1 cellular context compared by ENCODE assay signal in the genomic region with DNA sequence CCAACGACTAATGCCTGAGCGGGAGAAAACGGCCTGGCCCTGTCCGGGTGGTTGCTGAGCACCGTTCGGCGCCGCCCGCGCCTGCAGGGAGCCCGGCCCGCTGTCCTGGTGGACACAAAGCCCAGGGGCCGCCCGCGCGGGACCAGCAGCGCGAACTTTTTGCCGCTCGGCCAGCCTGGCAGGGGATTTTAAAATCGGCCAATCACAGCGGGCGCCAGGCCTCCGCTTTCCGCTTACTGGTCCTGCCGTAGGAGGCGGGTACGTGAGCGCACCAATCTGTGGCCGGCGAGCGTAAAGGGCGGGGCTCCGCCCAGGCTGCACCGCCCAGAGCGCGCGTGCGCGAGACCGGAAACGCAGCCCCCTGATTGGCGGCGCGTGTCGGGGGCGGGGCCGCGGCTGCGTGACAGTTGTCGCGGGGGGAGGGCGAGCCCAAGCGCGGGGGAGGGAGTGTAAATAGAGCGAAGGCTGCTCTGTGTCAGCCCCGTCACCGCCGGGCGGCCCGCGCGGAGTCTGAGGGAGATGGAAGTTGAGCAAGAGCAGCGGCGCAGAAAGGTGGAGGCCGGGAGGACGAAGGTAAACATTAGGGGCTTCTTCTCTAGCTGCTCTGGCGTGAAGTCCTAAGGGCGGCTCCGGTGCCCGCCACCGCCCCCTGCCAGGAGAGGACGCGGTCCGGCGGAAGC.
TF ChIP-seq lines count a peak whose summit lies in the region.

TSS of gene C21orf58 (minus strand) at position 161 of the 680 bp plus-strand sequence. CDS start 1,132 bp downstream, outside the sequence.
TSS of gene PCNT (plus strand) at position 447 of the 680 bp plus-strand sequence. CDS start at position 520, 73 bp downstream.

TF ChIP-seq in HepG2, 621 proteins besides CTCF, POLR2A, EP300 and RAD21 (continued from another document and continues in another):
- TF ChIP-seq ZBTB14 (CRISPR knock-in tag; IDR thresholded peaks at IDR 0.05) (peak; percentile 77), RXRA (CRISPR knock-in tag; IDR thresholded peaks at IDR 0.05) (peak; percentile 16), ZFP36L1 (CRISPR knock-in tag; IDR thresholded peaks at IDR 0.05) (peak; percentile 94; the same call in 1 of the 2 replicates), ZGPAT (CRISPR knock-in tag; IDR thresholded peaks at IDR 0.05) (no peak), ESRRA (CRISPR knock-in tag; IDR thresholded peaks at IDR 0.05; ENCODE audit: low read depth) (0 out of 2 replicates have a peak, but pooled peaks have one; percentile 3), NFYC (CRISPR knock-in tag; IDR thresholded peaks at IDR 0.05) (peak; percentile 95), ZC3H13 (CRISPR knock-in tag; IDR thresholded peaks at IDR 0.05) (peak; percentile 84), ATF5 (CRISPR knock-in tag; IDR thresholded peaks at IDR 0.05; ENCODE audit: low read depth) (no peak), HNF1B (CRISPR knock-in tag; IDR thresholded peaks at IDR 0.05) (peak; percentile 66), MAFF (IDR thresholded peaks at IDR 0.05; ENCODE audit: low read depth, low read length) (no peak), TBX3 (IDR thresholded peaks at IDR 0.05; ENCODE audit: borderline replicate concordance) (no peak), ARID2 (CRISPR knock-in tag; IDR thresholded peaks at IDR 0.05; ENCODE audit: borderline replicate concordance) (peak; percentile 61; the same call in 1 of the 2 replicates), PRMT3 (CRISPR knock-in tag; IDR thresholded peaks at IDR 0.05; ENCODE audit: borderline replicate concordance, low read depth) (peak; percentile 83; the same call in 1 of the 2 replicates), TCF7 (IDR thresholded peaks at IDR 0.05; ENCODE audit: low read depth) (no peak), ZSCAN25 (CRISPR knock-in tag; IDR thresholded peaks at IDR 0.05) (no peak), LBX2 (CRISPR knock-in tag; IDR thresholded peaks at IDR 0.05; ENCODE audit: borderline replicate concordance) (no peak), ZNF652 (CRISPR knock-in tag; IDR thresholded peaks at IDR 0.05; ENCODE audit: borderline replicate concordance, low read depth) (no peak), ZNF607 (CRISPR knock-in tag; IDR thresholded peaks at IDR 0.05; ENCODE audit: borderline replicate concordance) (peak; percentile 51), ZFY (CRISPR knock-in tag; IDR thresholded peaks at IDR 0.05) (peak; percentile 87), KDM5B (CRISPR knock-in tag; IDR thresholded peaks at IDR 0.05; ENCODE audit: borderline replicate concordance) (peak; percentile 66), ONECUT2 (CRISPR knock-in tag; IDR thresholded peaks at IDR 0.05) (no peak)
- TF ChIP-seq, protein P1, sequence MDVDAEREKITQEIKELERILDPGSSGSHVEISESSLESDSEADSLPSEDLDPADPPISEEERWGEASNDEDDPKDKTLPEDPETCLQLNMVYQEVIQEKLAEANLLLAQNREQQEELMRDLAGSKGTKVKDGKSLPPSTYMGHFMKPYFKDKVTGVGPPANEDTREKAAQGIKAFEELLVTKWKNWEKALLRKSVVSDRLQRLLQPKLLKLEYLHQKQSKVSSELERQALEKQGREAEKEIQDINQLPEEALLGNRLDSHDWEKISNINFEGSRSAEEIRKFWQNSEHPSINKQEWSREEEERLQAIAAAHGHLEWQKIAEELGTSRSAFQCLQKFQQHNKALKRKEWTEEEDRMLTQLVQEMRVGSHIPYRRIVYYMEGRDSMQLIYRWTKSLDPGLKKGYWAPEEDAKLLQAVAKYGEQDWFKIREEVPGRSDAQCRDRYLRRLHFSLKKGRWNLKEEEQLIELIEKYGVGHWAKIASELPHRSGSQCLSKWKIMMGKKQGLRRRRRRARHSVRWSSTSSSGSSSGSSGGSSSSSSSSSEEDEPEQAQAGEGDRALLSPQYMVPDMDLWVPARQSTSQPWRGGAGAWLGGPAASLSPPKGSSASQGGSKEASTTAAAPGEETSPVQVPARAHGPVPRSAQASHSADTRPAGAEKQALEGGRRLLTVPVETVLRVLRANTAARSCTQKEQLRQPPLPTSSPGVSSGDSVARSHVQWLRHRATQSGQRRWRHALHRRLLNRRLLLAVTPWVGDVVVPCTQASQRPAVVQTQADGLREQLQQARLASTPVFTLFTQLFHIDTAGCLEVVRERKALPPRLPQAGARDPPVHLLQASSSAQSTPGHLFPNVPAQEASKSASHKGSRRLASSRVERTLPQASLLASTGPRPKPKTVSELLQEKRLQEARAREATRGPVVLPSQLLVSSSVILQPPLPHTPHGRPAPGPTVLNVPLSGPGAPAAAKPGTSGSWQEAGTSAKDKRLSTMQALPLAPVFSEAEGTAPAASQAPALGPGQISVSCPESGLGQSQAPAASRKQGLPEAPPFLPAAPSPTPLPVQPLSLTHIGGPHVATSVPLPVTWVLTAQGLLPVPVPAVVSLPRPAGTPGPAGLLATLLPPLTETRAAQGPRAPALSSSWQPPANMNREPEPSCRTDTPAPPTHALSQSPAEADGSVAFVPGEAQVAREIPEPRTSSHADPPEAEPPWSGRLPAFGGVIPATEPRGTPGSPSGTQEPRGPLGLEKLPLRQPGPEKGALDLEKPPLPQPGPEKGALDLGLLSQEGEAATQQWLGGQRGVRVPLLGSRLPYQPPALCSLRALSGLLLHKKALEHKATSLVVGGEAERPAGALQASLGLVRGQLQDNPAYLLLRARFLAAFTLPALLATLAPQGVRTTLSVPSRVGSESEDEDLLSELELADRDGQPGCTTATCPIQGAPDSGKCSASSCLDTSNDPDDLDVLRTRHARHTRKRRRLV (CRISPR knock-in tag; IDR thresholded peaks at IDR 0.05), result peak; percentile 60; the same call in 1 of the 2 replicates
- TF ChIP-seq, protein P2, sequence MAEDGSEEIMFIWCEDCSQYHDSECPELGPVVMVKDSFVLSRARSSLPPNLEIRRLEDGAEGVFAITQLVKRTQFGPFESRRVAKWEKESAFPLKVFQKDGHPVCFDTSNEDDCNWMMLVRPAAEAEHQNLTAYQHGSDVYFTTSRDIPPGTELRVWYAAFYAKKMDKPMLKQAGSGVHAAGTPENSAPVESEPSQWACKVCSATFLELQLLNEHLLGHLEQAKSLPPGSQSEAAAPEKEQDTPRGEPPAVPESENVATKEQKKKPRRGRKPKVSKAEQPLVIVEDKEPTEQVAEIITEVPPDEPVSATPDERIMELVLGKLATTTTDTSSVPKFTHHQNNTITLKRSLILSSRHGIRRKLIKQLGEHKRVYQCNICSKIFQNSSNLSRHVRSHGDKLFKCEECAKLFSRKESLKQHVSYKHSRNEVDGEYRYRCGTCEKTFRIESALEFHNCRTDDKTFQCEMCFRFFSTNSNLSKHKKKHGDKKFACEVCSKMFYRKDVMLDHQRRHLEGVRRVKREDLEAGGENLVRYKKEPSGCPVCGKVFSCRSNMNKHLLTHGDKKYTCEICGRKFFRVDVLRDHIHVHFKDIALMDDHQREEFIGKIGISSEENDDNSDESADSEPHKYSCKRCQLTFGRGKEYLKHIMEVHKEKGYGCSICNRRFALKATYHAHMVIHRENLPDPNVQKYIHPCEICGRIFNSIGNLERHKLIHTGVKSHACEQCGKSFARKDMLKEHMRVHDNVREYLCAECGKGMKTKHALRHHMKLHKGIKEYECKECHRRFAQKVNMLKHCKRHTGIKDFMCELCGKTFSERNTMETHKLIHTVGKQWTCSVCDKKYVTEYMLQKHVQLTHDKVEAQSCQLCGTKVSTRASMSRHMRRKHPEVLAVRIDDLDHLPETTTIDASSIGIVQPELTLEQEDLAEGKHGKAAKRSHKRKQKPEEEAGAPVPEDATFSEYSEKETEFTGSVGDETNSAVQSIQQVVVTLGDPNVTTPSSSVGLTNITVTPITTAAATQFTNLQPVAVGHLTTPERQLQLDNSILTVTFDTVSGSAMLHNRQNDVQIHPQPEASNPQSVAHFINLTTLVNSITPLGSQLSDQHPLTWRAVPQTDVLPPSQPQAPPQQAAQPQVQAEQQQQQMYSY (CRISPR knock-in tag; IDR thresholded peaks at IDR 0.05), result no peak
- TF ChIP-seq, protein P3, sequence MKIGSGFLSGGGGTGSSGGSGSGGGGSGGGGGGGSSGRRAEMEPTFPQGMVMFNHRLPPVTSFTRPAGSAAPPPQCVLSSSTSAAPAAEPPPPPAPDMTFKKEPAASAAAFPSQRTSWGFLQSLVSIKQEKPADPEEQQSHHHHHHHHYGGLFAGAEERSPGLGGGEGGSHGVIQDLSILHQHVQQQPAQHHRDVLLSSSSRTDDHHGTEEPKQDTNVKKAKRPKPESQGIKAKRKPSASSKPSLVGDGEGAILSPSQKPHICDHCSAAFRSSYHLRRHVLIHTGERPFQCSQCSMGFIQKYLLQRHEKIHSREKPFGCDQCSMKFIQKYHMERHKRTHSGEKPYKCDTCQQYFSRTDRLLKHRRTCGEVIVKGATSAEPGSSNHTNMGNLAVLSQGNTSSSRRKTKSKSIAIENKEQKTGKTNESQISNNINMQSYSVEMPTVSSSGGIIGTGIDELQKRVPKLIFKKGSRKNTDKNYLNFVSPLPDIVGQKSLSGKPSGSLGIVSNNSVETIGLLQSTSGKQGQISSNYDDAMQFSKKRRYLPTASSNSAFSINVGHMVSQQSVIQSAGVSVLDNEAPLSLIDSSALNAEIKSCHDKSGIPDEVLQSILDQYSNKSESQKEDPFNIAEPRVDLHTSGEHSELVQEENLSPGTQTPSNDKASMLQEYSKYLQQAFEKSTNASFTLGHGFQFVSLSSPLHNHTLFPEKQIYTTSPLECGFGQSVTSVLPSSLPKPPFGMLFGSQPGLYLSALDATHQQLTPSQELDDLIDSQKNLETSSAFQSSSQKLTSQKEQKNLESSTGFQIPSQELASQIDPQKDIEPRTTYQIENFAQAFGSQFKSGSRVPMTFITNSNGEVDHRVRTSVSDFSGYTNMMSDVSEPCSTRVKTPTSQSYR (CRISPR knock-in tag; IDR thresholded peaks at IDR 0.05; ENCODE audit: borderline replicate concordance), result no peak
- TF ChIP-seq, protein P4, sequence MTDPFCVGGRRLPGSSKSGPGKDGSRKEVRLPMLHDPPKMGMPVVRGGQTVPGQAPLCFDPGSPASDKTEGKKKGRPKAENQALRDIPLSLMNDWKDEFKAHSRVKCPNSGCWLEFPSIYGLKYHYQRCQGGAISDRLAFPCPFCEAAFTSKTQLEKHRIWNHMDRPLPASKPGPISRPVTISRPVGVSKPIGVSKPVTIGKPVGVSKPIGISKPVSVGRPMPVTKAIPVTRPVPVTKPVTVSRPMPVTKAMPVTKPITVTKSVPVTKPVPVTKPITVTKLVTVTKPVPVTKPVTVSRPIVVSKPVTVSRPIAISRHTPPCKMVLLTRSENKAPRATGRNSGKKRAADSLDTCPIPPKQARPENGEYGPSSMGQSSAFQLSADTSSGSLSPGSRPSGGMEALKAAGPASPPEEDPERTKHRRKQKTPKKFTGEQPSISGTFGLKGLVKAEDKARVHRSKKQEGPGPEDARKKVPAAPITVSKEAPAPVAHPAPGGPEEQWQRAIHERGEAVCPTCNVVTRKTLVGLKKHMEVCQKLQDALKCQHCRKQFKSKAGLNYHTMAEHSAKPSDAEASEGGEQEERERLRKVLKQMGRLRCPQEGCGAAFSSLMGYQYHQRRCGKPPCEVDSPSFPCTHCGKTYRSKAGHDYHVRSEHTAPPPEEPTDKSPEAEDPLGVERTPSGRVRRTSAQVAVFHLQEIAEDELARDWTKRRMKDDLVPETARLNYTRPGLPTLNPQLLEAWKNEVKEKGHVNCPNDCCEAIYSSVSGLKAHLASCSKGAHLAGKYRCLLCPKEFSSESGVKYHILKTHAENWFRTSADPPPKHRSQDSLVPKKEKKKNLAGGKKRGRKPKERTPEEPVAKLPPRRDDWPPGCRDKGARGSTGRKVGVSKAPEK (CRISPR knock-in tag; IDR thresholded peaks at IDR 0.05; ENCODE audit: borderline replicate concordance), result no peak
- TF ChIP-seq, protein P5, sequence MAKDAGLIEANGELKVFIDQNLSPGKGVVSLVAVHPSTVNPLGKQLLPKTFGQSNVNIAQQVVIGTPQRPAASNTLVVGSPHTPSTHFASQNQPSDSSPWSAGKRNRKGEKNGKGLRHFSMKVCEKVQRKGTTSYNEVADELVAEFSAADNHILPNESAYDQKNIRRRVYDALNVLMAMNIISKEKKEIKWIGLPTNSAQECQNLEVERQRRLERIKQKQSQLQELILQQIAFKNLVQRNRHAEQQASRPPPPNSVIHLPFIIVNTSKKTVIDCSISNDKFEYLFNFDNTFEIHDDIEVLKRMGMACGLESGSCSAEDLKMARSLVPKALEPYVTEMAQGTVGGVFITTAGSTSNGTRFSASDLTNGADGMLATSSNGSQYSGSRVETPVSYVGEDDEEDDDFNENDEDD (CRISPR knock-in tag; IDR thresholded peaks at IDR 0.05; ENCODE audit: borderline replicate concordance), result peak; percentile 98
